In the genomic region with DNA sequence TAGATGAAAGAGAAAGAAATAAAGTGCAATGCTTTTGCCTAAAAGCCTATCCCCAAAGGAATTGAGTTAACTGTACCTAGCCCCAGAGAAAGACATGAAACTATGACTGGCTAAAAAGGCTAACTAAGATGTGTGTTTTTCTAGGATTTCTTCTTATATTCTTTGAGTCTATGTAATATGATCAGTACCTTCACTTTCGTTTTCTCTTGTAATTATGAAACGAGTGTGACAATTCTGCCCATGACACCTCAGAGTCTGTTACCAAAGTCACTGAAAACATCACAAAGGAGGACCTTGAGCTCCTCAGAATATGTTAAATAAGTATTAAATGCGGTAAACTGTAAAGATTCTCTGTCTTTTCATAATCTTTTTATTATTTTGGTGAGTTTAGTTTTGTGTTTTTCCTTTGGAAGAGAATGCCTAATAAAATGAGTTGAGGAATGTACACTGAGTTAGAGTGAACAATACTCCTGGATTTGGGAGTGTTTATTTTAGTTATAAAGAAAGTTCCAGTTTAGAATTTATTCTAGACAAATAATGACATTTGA, we compare ENCODE assay signal across 10 cellular contexts.
A peak's percentile ranks its signal among the peaks of the same experiment; 100 is the strongest.
DNase-seq lines count a peak whose midpoint lies in the region; ATAC-seq and TF ChIP-seq lines count a peak whose summit lies in the region.
"Had no signal": no experiment of that assay in that cellular context is flagged by ENCODE, and none has a peak within 500 bp of the region (broad histone marks: within the 10 kb centered on the region; RNA-seq: fewer than 3 reads in every experiment).

No MANE protein-coding gene starts in this region.

- H3F3A ChIP-seq in SK-N-SH (replicated peaks; ENCODE audit: insufficient read depth) = no peaks in the 10 kb centered on the region

- H3K79me2 ChIP-seq in SK-N-SH (ENCODE audit: insufficient read depth) (no peaks in the 10 kb centered on the region), trophoblast cell (ENCODE audit: control insufficient read depth, insufficient read depth, low read length, poor library complexity) (no peaks in the 10 kb centered on the region)

- no peaks in the 10 kb centered on the region for H3K9me2 ChIP-seq in SK-N-SH

- H3K27ac ChIP-seq in SK-N-SH (ENCODE audit: low read depth in 2 of 2, low read length in 1 of 2) (no peak overlapping the region), trophoblast cell (ENCODE audit: low read depth, low read length) (peak overlapping the region; percentile 96), tibial artery (no peak overlapping the region)

- intact Hi-C loops in tibial artery (cut with DNase I; ENCODE audit: low total_unique reads) = no loop called here

- H3K4ac ChIP-seq in trophoblast cell (ENCODE audit: low read depth, low read length) = no peak overlapping the region

- no peak overlapping the region for H2BK5ac ChIP-seq in trophoblast cell (ENCODE audit: low read depth, low read length, poor library complexity)

- TF ChIP-seq RAD21 in SK-N-SH (IDR thresholded peaks at IDR 0.05; ENCODE audit: low read length) = no peak

- WGBS in SK-N-SH (ENCODE audit: low lambda C conversion rate) = 23% methylated on average over 3 of the region's 3 CpGs
- WGBS in trophoblast cell (ENCODE audit: extremely low coverage, insufficient coverage, insufficient read length) = no CpG with 5 or more reads among the region's 3 CpGs

- POLR2A ChIA-PET in SK-N-SH (lab: Yijun Ruan, JAX) = no interaction called here

- no peaks in the 10 kb centered on the region for H3K9me3 Mint-ChIP-seq in activated naive CD8-positive, alpha-beta T cell treated with anti-CD3 and anti-CD28 coated beads for 36 hours
- H3K9me3 Mint-ChIP-seq: activated CD4-positive, alpha-beta memory T cell treated with anti-CD3 and anti-CD28 coated beads for 36 hours had no signal

- H3K18ac ChIP-seq in trophoblast cell (ENCODE audit: low read length) = no peak overlapping the region

- H2AFZ ChIP-seq in SK-N-SH (ENCODE audit: low read depth) (no peak overlapping the region), trophoblast cell (ENCODE audit: insufficient read depth, low read length, poor library complexity) (no peak overlapping the region)

- peaks cover 22% of the 10 kb centered on the region for H3K79me1 ChIP-seq in trophoblast cell (ENCODE audit: low read length)

- H3K27me3 ChIP-seq in SK-N-SH (ENCODE audit: insufficient read depth) (no peaks in the 10 kb centered on the region), trophoblast cell (ENCODE audit: insufficient read depth, low read length) (no peaks in the 10 kb centered on the region), tibial artery (no peaks in the 10 kb centered on the region)

- H3K14ac ChIP-seq in trophoblast cell (ENCODE audit: low read length) = no peak overlapping the region

- no peak overlapping the region for H4K8ac ChIP-seq in trophoblast cell (ENCODE audit: low read depth, low read length)

- CTCF ChIA-PET in SK-N-SH (lab: Yijun Ruan, JAX) = no interaction called here

- DNase-seq in SK-N-SH = no peak
- DNase-seq in M059J (ENCODE audit: low read depth) = peak; percentile 0
- DNase-seq in trophoblast cell = no peak
- no peak for DNase-seq in activated naive CD8-positive, alpha-beta T cell treated with anti-CD3 and anti-CD28 coated beads for 36 hours
- no peak for DNase-seq in tibial artery
- DNase-seq in DMS153 (lab: John Stamatoyannopoulos, UW) = no peak
- DNase-seq: activated CD4-positive, alpha-beta memory T cell treated with anti-CD3 and anti-CD28 coated beads for 36 hours had no signal

- no peaks in the 10 kb centered on the region for H4K20me1 ChIP-seq in SK-N-SH (ENCODE audit: insufficient read depth)

- no peak overlapping the region for H3K4me3 Mint-ChIP-seq in activated naive CD8-positive, alpha-beta T cell treated with anti-CD3 and anti-CD28 coated beads for 36 hours
- H3K4me3 Mint-ChIP-seq: activated CD4-positive, alpha-beta memory T cell treated with anti-CD3 and anti-CD28 coated beads for 36 hours; B cell had no signal

- no peaks in the 10 kb centered on the region for H3K9me3 ChIP-seq in SK-N-SH
- H3K9me3 ChIP-seq in trophoblast cell (ENCODE audit: insufficient read depth, low read depth, low read length) = no peaks in the 10 kb centered on the region
- H3K9me3 ChIP-seq in tibial artery = no peaks in the 10 kb centered on the region

- H3K23ac ChIP-seq in trophoblast cell (ENCODE audit: low read length) = no peak overlapping the region

- H2BK120ac ChIP-seq in trophoblast cell (ENCODE audit: insufficient read depth, low read length, poor library complexity) = peak overlapping the region; percentile 66

- H3K27ac Mint-ChIP-seq in activated naive CD8-positive, alpha-beta T cell treated with anti-CD3 and anti-CD28 coated beads for 36 hours = no peak overlapping the region
- H3K27ac Mint-ChIP-seq: activated CD4-positive, alpha-beta memory T cell treated with anti-CD3 and anti-CD28 coated beads for 36 hours; B cell had no signal

- no peak overlapping the region for H4K12ac ChIP-seq in trophoblast cell (ENCODE audit: low read depth, low read length)

- no peak overlapping the region; a peak in 1 of 4 replicates for H3K4me3 ChIP-seq in SK-N-SH (ENCODE audit: low read depth in 2 of 2, low read length in 1 of 2)
- no peak overlapping the region for H3K4me3 ChIP-seq in trophoblast cell (ENCODE audit: low read depth, low read length)
- no peak overlapping the region for H3K4me3 ChIP-seq in tibial artery

- H3K36me3 ChIP-seq in SK-N-SH (replicated peaks in 1 of 2; ENCODE audit: control insufficient read depth in 1 of 2, insufficient read depth in 2 of 2, low read length in 1 of 2) (no peaks in the 10 kb centered on the region), trophoblast cell (ENCODE audit: control insufficient read depth in 1 of 2, insufficient read depth in 2 of 2, low read length in 2 of 2) (no peaks in the 10 kb centered on the region), tibial artery (no peaks in the 10 kb centered on the region)

- H3K4me1 Mint-ChIP-seq in activated naive CD8-positive, alpha-beta T cell treated with anti-CD3 and anti-CD28 coated beads for 36 hours = peaks cover 8% of the 10 kb centered on the region
- H3K4me1 Mint-ChIP-seq: B cell had no signal

- no peaks in the 10 kb centered on the region for H3K36me3 Mint-ChIP-seq in activated naive CD8-positive, alpha-beta T cell treated with anti-CD3 and anti-CD28 coated beads for 36 hours
- H3K36me3 Mint-ChIP-seq: activated CD4-positive, alpha-beta memory T cell treated with anti-CD3 and anti-CD28 coated beads for 36 hours had no signal

- ATAC-seq in SK-N-SH treated with all-trans-retinoic acid at 6 μM for 48 hours (no peak), HG02642 (IDR thresholded peaks at IDR 0.05; ENCODE audit: poor library complexity, unreplicated experiment) (peak; percentile 83)

- TF ChIP-seq EP300 in SK-N-SH (IDR thresholded peaks at IDR 0.05; ENCODE audit: borderline replicate concordance in 1 of 2, low read depth in 1 of 2, low read length in 1 of 2) = no peak

- no peak overlapping the region for H2BK12ac ChIP-seq in trophoblast cell (ENCODE audit: low read length)

- TF ChIP-seq CTCF in SK-N-SH (IDR thresholded peaks at IDR 0.05) (no peak), tibial artery (IDR thresholded peaks at IDR 0.05) (no peak)

- H2AK5ac ChIP-seq in trophoblast cell (ENCODE audit: low read length) = no peak overlapping the region

- no peak overlapping the region for H4K91ac ChIP-seq in trophoblast cell (ENCODE audit: low read depth, low read length)

- no peaks in the 10 kb centered on the region for H3K27me3 Mint-ChIP-seq in activated naive CD8-positive, alpha-beta T cell treated with anti-CD3 and anti-CD28 coated beads for 36 hours
- H3K27me3 Mint-ChIP-seq: activated CD4-positive, alpha-beta memory T cell treated with anti-CD3 and anti-CD28 coated beads for 36 hours; B cell had no signal

- H3K4me2 ChIP-seq in SK-N-SH (peak overlapping the region; percentile 1; the same call in 1 of the 2 replicates), trophoblast cell (ENCODE audit: low read length) (no peak overlapping the region)

- H3K4me1 ChIP-seq in SK-N-SH (ENCODE audit: control insufficient read depth in 1 of 2, insufficient read depth in 2 of 2, low read depth in 1 of 2, low read length in 1 of 2) = peaks cover 5 to 11% of the 10 kb centered on the region in 2 experiments; a peak in 3 of 4 replicates
- H3K4me1 ChIP-seq in trophoblast cell (ENCODE audit: control insufficient read depth in 1 of 2, insufficient read depth in 2 of 2, low read length in 2 of 2) = peaks cover 2 to 7% of the 10 kb centered on the region in 2 experiments
- H3K4me1 ChIP-seq in tibial artery = no peaks in the 10 kb centered on the region

- H3K9ac ChIP-seq in SK-N-SH = no peak overlapping the region
- H3K9ac ChIP-seq in trophoblast cell (ENCODE audit: low read length) = no peak overlapping the region

TF ChIP-seq in SK-N-SH, 30 proteins besides CTCF, POLR2A, EP300 and RAD21:
- TF ChIP-seq RCOR1 (IDR thresholded peaks at IDR 0.05; ENCODE audit: low read length) = no peak
- no peak for TF ChIP-seq FOXJ3 (CRISPR knock-in tag; IDR thresholded peaks at IDR 0.05)
- no peak for TF ChIP-seq MAX (IDR thresholded peaks at IDR 0.05; ENCODE audit: low read depth)

TF ChIP-seq in SK-N-SH treated with all-trans-retinoic acid at 6 μM for 48 hours, 23 proteins besides CTCF, POLR2A, EP300 and RAD21:
- no peak for TF ChIP-seq ZNF70 (CRISPR knock-in tag; IDR thresholded peaks at IDR 0.05)
- no peak for TF ChIP-seq ISL1 (CRISPR knock-in tag; IDR thresholded peaks at IDR 0.05)
